Comparison of ENCODE assay signal across 10 cellular contexts in the genomic region with DNA sequence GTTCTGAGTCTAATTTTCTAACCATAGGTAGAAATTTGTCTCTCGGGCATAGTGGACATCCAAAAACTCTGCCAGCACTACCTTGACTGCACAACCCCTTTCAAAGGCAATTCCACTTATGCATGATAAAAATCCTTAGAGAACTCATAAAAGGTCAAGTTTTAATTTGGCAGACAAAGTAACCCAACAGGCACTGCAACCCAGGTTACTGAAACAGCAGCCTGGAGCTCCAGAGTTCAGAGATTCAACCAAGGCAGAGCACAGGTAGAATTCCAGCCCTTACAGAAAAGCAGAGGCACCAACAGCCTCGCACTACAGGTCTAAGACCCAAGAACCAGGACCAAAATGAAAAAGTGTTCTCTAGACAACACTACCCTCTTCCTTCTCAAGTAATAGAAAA. TPM values are rescaled to one million over a fixed set of nuclear protein-coding genes. Genes with fewer than 3 reads are reported as not detected.
DNase-seq lines count a peak whose midpoint lies in the region; ATAC-seq and TF ChIP-seq lines count a peak whose summit lies in the region.
"Had no signal": no experiment of that assay in that cellular context is flagged by ENCODE, and none has a peak within 500 bp of the region (broad histone marks: within the 10 kb centered on the region; RNA-seq: fewer than 3 reads in every experiment).

No MANE protein-coding gene starts in this region.

- no peaks in the 10 kb centered on the region for H3K36me3 ChIP-seq in HUES6 (ENCODE audit: control insufficient read depth, insufficient read depth, low read length)
- H3K36me3 ChIP-seq: ovary had no signal

- no peaks in the 10 kb centered on the region for H3K27me3 ChIP-seq in CD4-positive, alpha-beta T cell (ENCODE audit: control insufficient read depth, insufficient read depth, low read length)
- peaks cover 27% of the 10 kb centered on the region for H3K27me3 ChIP-seq in HUES6 (ENCODE audit: control insufficient read depth, insufficient read depth, low read length)
- H3K27me3 ChIP-seq: ovary had no signal

- peak overlapping the region; percentile 77 for H3K4me3 ChIP-seq in HUES6 (ENCODE audit: low read depth, low read length)

- POLR2A ChIA-PET in CD4-positive, alpha-beta T cell (lab: Charles Lee): no interaction called here
- POLR2A ChIA-PET in activated naive CD8-positive, alpha-beta T cell treated with anti-CD3 and anti-CD28 coated beads, Interleukin-2, amount 10 ng/mL, durations not matched to agents 7 days and 5 days (lab: Charles Lee): interaction anchor here (0.7 to 1.4 kb wide), 3 partner anchors 25 to 162 kb away, joined by 3 to 9 read pairs (median 4); no protein-coding TSS in a partner anchor
- POLR2A ChIA-PET in naive thymus-derived CD8-positive, alpha-beta T cell (lab: Charles Lee): interaction anchor here (0.9 to 3.6 kb wide), 3 partner anchors 25 to 399 kb away, joined by 4 to 21 read pairs (median 5); a partner anchor contains a TSS

- no peaks in the 10 kb centered on the region for H3K27me3 Mint-ChIP-seq in CD4-positive, alpha-beta T cell
- H3K27me3 Mint-ChIP-seq in activated naive CD8-positive, alpha-beta T cell treated with anti-CD3 and anti-CD28 coated beads, Interleukin-2, amount 10 ng/mL, durations not matched to agents 7 days and 5 days: peaks cover 21% of the 10 kb centered on the region
- no peaks in the 10 kb centered on the region for H3K27me3 Mint-ChIP-seq in naive thymus-derived CD8-positive, alpha-beta T cell

- DNase-seq in CD4-positive, alpha-beta T cell: no peak
- no peak for DNase-seq in activated naive CD8-positive, alpha-beta T cell treated with anti-CD3 and anti-CD28 coated beads, Interleukin-2, amount 10 ng/mL, durations not matched to agents 7 days and 5 days
- no peak for DNase-seq in naive thymus-derived CD8-positive, alpha-beta T cell
- DNase-seq in stimulated activated CD4-positive, alpha-beta T cell treated with anti-CD3 and anti-CD28 coated beads, Interleukin-2, amount 100 ng/mL, for 24 hours: no peak
- DNase-seq in GM10266 (ENCODE audit: extremely low spot score): no peak
- DNase-seq: MV-4-11, ovary had no signal

- H3K4me1 Mint-ChIP-seq in CD4-positive, alpha-beta T cell (ENCODE audit: low read depth): peaks cover 35% of the 10 kb centered on the region
- peaks cover 22% of the 10 kb centered on the region for H3K4me1 Mint-ChIP-seq in activated naive CD8-positive, alpha-beta T cell treated with anti-CD3 and anti-CD28 coated beads, Interleukin-2, amount 10 ng/mL, durations not matched to agents 7 days and 5 days
- peaks cover 15 to 40% (median 32%) of the 10 kb centered on the region in 4 donors for H3K4me1 Mint-ChIP-seq in naive thymus-derived CD8-positive, alpha-beta T cell

- peak overlapping the region; percentile 86 for H3K4me3 Mint-ChIP-seq in CD4-positive, alpha-beta T cell
- peak overlapping the region; percentile 86 for H3K4me3 Mint-ChIP-seq in activated naive CD8-positive, alpha-beta T cell treated with anti-CD3 and anti-CD28 coated beads, Interleukin-2, amount 10 ng/mL, durations not matched to agents 7 days and 5 days
- peak overlapping the region; percentile 84 to 89 (median 86) for H3K4me3 Mint-ChIP-seq in naive thymus-derived CD8-positive, alpha-beta T cell

- peaks cover 14% of the 10 kb centered on the region for H3K4me1 ChIP-seq in HUES6 (ENCODE audit: control insufficient read depth, insufficient read depth, low read length)

- intact Hi-C loops in CD4-positive, alpha-beta T cell (cut with DNase I, micrococcal nuclease): loop anchor here in 1 of 2 experiments (5.0 to 10.0 kb wide), 7 partner anchors 361 to 1729 kb away; a partner anchor contains a TSS

- H3K9ac ChIP-seq in HUES6 (ENCODE audit: low read length): no peak overlapping the region

- H3K36me3 Mint-ChIP-seq in CD4-positive, alpha-beta T cell (ENCODE audit: low read depth): no peaks in the 10 kb centered on the region
- no peaks in the 10 kb centered on the region for H3K36me3 Mint-ChIP-seq in activated naive CD8-positive, alpha-beta T cell treated with anti-CD3 and anti-CD28 coated beads, Interleukin-2, amount 10 ng/mL, durations not matched to agents 7 days and 5 days
- no peaks in the 10 kb centered on the region for H3K36me3 Mint-ChIP-seq in naive thymus-derived CD8-positive, alpha-beta T cell

- H3K27ac Mint-ChIP-seq in CD4-positive, alpha-beta T cell: peak overlapping the region; percentile 85
- H3K27ac Mint-ChIP-seq in activated naive CD8-positive, alpha-beta T cell treated with anti-CD3 and anti-CD28 coated beads, Interleukin-2, amount 10 ng/mL, durations not matched to agents 7 days and 5 days: peak overlapping the region; percentile 19
- peak overlapping the region in 5 of 10 donors; percentile 49 to 91 (median 76) for H3K27ac Mint-ChIP-seq in naive thymus-derived CD8-positive, alpha-beta T cell

- no peak overlapping the region for H3K27ac ChIP-seq in CD4-positive, alpha-beta T cell (ENCODE audit: low read depth, low read length)
- H3K27ac ChIP-seq in HUES6 (ENCODE audit: low read depth, low read length): no peak overlapping the region
- H3K27ac ChIP-seq: ovary had no signal

- H3K9me3 Mint-ChIP-seq in CD4-positive, alpha-beta T cell: no peaks in the 10 kb centered on the region
- no peaks in the 10 kb centered on the region for H3K9me3 Mint-ChIP-seq in activated naive CD8-positive, alpha-beta T cell treated with anti-CD3 and anti-CD28 coated beads, Interleukin-2, amount 10 ng/mL, durations not matched to agents 7 days and 5 days
- H3K9me3 Mint-ChIP-seq in naive thymus-derived CD8-positive, alpha-beta T cell: no peaks in the 10 kb centered on the region

- CTCF ChIA-PET in CD4-positive, alpha-beta T cell (lab: Charles Lee): interaction anchor here (1.0 kb wide), 2 partner anchors 28 to 64 kb away, joined by 3 to 4 read pairs; no protein-coding TSS in a partner anchor

- ATAC-seq in CD4-positive, alpha-beta T cell (ENCODE audit: poor library complexity): no peak
- ATAC-seq in activated naive CD8-positive, alpha-beta T cell treated with anti-CD3 and anti-CD28 coated beads, Interleukin-2, amount 10 ng/mL, durations not matched to agents 7 days and 5 days (ENCODE audit: low read depth): no peak
- no peak for ATAC-seq in naive thymus-derived CD8-positive, alpha-beta T cell
- ATAC-seq in GM18867 (IDR thresholded peaks at IDR 0.05; ENCODE audit: unreplicated experiment) (no peak), HG02798 (IDR thresholded peaks at IDR 0.05; ENCODE audit: poor library complexity, unreplicated experiment) (no peak)

- H3K9me3 ChIP-seq in CD4-positive, alpha-beta T cell (ENCODE audit: control insufficient read depth, low read length): no peaks in the 10 kb centered on the region
- no peaks in the 10 kb centered on the region for H3K9me3 ChIP-seq in HUES6 (ENCODE audit: control insufficient read depth, insufficient read depth, low read depth, low read length)
- H3K9me3 ChIP-seq: ovary had no signal

- no peak for TF ChIP-seq CTCF in CD4-positive, alpha-beta T cell (IDR thresholded peaks at IDR 0.05)
- TF ChIP-seq CTCF in GM10266 (IDR thresholded peaks at IDR 0.05; ENCODE audit: control insufficient read depth, insufficient read depth, low read depth, missing control alignments): no peak

RNA-seq across cellular contexts. Expression of a gene that starts 1.8 kb away (rescaled TPM):
- total RNA-seq in CD4-positive, alpha-beta T cell: 10 to 100 TPM; 30.1 to 33.6 TPM
- 10 to 100 TPM; 36.7 to 38.3 TPM for total RNA-seq in activated naive CD8-positive, alpha-beta T cell treated with anti-CD3 and anti-CD28 coated beads, Interleukin-2, amount 10 ng/mL, durations not matched to agents 7 days and 5 days
- 10 to 100 TPM; 31.5 to 41.5 TPM for total RNA-seq in naive thymus-derived CD8-positive, alpha-beta T cell
- polyA plus RNA-seq in naive thymus-derived CD8-positive, alpha-beta T cell: 10 to 100 TPM; 16.3 to 18.4 (median 17.7) TPM
